23 cellular contexts compared by ENCODE assay signal in genomic region chr18:10477121-10477862, GRCh38. TPM values are rescaled to one million over a fixed set of nuclear protein-coding genes. Genes with fewer than 3 reads are reported as not detected.
A peak's percentile ranks its signal among the peaks of the same experiment; 100 is the strongest.
DNase-seq lines count a peak whose midpoint lies in the region; ATAC-seq, FAIRE-seq and TF ChIP-seq lines count a peak whose summit lies in the region.
"Had no signal": no experiment of that assay in that cellular context is flagged by ENCODE, and none has a peak within 500 bp of the region (broad histone marks: within the 10 kb centered on the region; RNA-seq: fewer than 3 reads in every experiment).

No MANE protein-coding gene starts in this region.

- H3K4me2 ChIP-seq in GM23338: peak overlapping the region; percentile 27

- H3K27me3 ChIP-seq in GM23338 (ENCODE audit: insufficient read depth) (peaks cover 79% of the 10 kb centered on the region), stomach smooth muscle (ENCODE audit: control insufficient read depth in 1 of 2, insufficient read depth in 2 of 2, low read length in 2 of 2) (no peaks in the 10 kb centered on the region)
- H3K27me3 ChIP-seq: testis had no signal

- H3K4me3 Mint-ChIP-seq in GM23338 (peak overlapping the region; percentile 52; the same call in 1 of the 3 replicates), endothelial cell (ENCODE audit: unreplicated experiment) (peak overlapping the region; percentile 27)
- H3K4me3 Mint-ChIP-seq: activated CD4-positive, alpha-beta memory T cell treated with anti-CD3 and anti-CD28 coated beads for 36 hours; activated naive CD8-positive, alpha-beta T cell treated with anti-CD3 and anti-CD28 coated beads, Interleukin-2, amount 10 ng/mL, durations not matched to agents 7 days and 5 days; natural killer cell treated with Interleukin-12 subunit alpha and Interleukin-12 subunit beta and Interleukin-15 and Interleukin-18, amount 100 ng/mL, for 72 hours had no signal

- TF ChIP-seq CTCF in GM23338 (conservative IDR thresholded peaks at IDR 0.05; ENCODE audit: low read depth in 2 of 2) (no peak), endothelial cell (IDR thresholded peaks at IDR 0.05; ENCODE audit: unreplicated experiment) (no peak)

- H3K9me2 ChIP-seq in GM23338 (ENCODE audit: insufficient read depth): no peaks in the 10 kb centered on the region

- H3F3A ChIP-seq in GM23338 (replicated peaks; ENCODE audit: low read depth): peaks cover 3% of the 10 kb centered on the region; the same call in 1 of the 2 replicates

- no peaks in the 10 kb centered on the region for H3K79me2 ChIP-seq in GM23338 (replicated peaks; ENCODE audit: insufficient read depth)

- no peak for FAIRE-seq in GM19239 (lab: Jason Lieb, UNC)
- FAIRE-seq: colon, GM12878 had no signal

- ATAC-seq in GM23338 (peak; percentile 52), HG03039 (IDR thresholded peaks at IDR 0.05; ENCODE audit: unreplicated experiment) (no peak)
- ATAC-seq: GM12878 had no signal

- H3K27ac ChIP-seq in GM23338 (ENCODE audit: low read depth): no peak overlapping the region
- peak overlapping the region; percentile 49 for H3K27ac ChIP-seq in stomach smooth muscle (ENCODE audit: low read length)

- H2AFZ ChIP-seq in GM23338: no peak overlapping the region

- H3K4me1 Mint-ChIP-seq in GM23338 (peaks cover 54% of the 10 kb centered on the region), endothelial cell (ENCODE audit: unreplicated experiment) (peaks cover 32% of the 10 kb centered on the region)
- H3K4me1 Mint-ChIP-seq: activated naive CD8-positive, alpha-beta T cell treated with anti-CD3 and anti-CD28 coated beads, Interleukin-2, amount 10 ng/mL, durations not matched to agents 7 days and 5 days had no signal

- peak overlapping the region; percentile 4; the same call in 1 of the 2 replicates for H3K4me3 ChIP-seq in GM23338
- no peak overlapping the region for H3K4me3 ChIP-seq in stomach smooth muscle (ENCODE audit: low read length in 2 of 2)
- H3K4me3 ChIP-seq: GM12878, testis had no signal

- H3K36me3 Mint-ChIP-seq in GM23338 (ENCODE audit: low read depth) (peaks cover 15% of the 10 kb centered on the region), endothelial cell (ENCODE audit: low read depth, unreplicated experiment) (no peaks in the 10 kb centered on the region)
- H3K36me3 Mint-ChIP-seq: activated CD4-positive, alpha-beta memory T cell treated with anti-CD3 and anti-CD28 coated beads for 36 hours; activated naive CD8-positive, alpha-beta T cell treated with anti-CD3 and anti-CD28 coated beads, Interleukin-2, amount 10 ng/mL, durations not matched to agents 7 days and 5 days; natural killer cell treated with Interleukin-12 subunit alpha and Interleukin-12 subunit beta and Interleukin-15 and Interleukin-18, amount 100 ng/mL, for 72 hours had no signal

- H3K9ac ChIP-seq in stomach smooth muscle (ENCODE audit: low read length in 2 of 2): no peak overlapping the region

- peaks cover 3% of the 10 kb centered on the region; the same call in 1 of the 3 replicates for H3K9me3 Mint-ChIP-seq in GM23338
- no peaks in the 10 kb centered on the region for H3K9me3 Mint-ChIP-seq in endothelial cell (ENCODE audit: unreplicated experiment)
- H3K9me3 Mint-ChIP-seq: activated CD4-positive, alpha-beta memory T cell treated with anti-CD3 and anti-CD28 coated beads for 36 hours; activated naive CD8-positive, alpha-beta T cell treated with anti-CD3 and anti-CD28 coated beads, Interleukin-2, amount 10 ng/mL, durations not matched to agents 7 days and 5 days; natural killer cell treated with Interleukin-12 subunit alpha and Interleukin-12 subunit beta and Interleukin-15 and Interleukin-18, amount 100 ng/mL, for 72 hours had no signal

- DNase-seq in GM23338 (ENCODE audit: low spot score) (peak; percentile 50), NCI-H69 (lab: John Stamatoyannopoulos, UW) (peak; percentile 80), endothelial cell (ENCODE audit: low spot score) (no peak), NCI-H82 treated with DMSO at 0.1 percent for 48 hours (lab: John Stamatoyannopoulos, UW; ENCODE audit: unreplicated experiment) (no peak), GM19239 (ENCODE audit: insufficient read length, low spot score) (no peak), SKM-1 treated with dmso at 0.1 percent for 144 hours (lab: John Stamatoyannopoulos, UW; ENCODE audit: unreplicated experiment) (no peak)
- DNase-seq: activated CD4-positive, alpha-beta memory T cell treated with anti-CD3 and anti-CD28 coated beads for 36 hours; activated CD4-positive, CD25-positive, alpha-beta regulatory T cell; activated effector memory CD4-positive, alpha-beta T cell treated with Interleukin-2 at 50 U/mL for 16 hours; activated naive CD8-positive, alpha-beta T cell treated with anti-CD3 and anti-CD28 coated beads, Interleukin-2, amount 10 ng/mL, durations not matched to agents 7 days and 5 days; DMS79 treated with DMSO at 0.1 percent for 48 hours; NCI-H2029; NCI-H226; NK-92 treated with Interleukin-12 subunit alpha and Interleukin-12 subunit beta, amount 100 ng/mL, for 24 hours; testis had no signal

- H3K27me3 Mint-ChIP-seq in GM23338 (ENCODE audit: insufficient read depth, low read depth, poor library complexity) (peaks cover 49% of the 10 kb centered on the region), endothelial cell (ENCODE audit: unreplicated experiment) (no peaks in the 10 kb centered on the region)
- H3K27me3 Mint-ChIP-seq: progenitor cell of endocrine pancreas had no signal

- H3K9me3 ChIP-seq in stomach smooth muscle (ENCODE audit: control insufficient read depth in 2 of 2, low read length in 2 of 2): no peaks in the 10 kb centered on the region
- H3K9me3 ChIP-seq: testis had no signal

- H3K4me1 ChIP-seq in GM23338 (ENCODE audit: insufficient read depth): peaks cover 46% of the 10 kb centered on the region
- H3K4me1 ChIP-seq in stomach smooth muscle (ENCODE audit: control insufficient read depth, insufficient read depth, low read length): peaks cover 22% of the 10 kb centered on the region

- no peaks in the 10 kb centered on the region for H3K36me3 ChIP-seq in GM23338 (ENCODE audit: insufficient read depth)
- peaks cover 10 to 15% of the 10 kb centered on the region in 2 donors for H3K36me3 ChIP-seq in stomach smooth muscle (ENCODE audit: control insufficient read depth in 2 of 2, insufficient read depth in 2 of 2, low read length in 2 of 2)

- peaks cover 3% of the 10 kb centered on the region; the same call in 1 of the 2 replicates for H4K20me1 ChIP-seq in GM23338 (replicated peaks; ENCODE audit: insufficient read depth)

- H3K27ac Mint-ChIP-seq in GM23338: peak overlapping the region; percentile 47
- no peak overlapping the region for H3K27ac Mint-ChIP-seq in endothelial cell (ENCODE audit: unreplicated experiment)
- H3K27ac Mint-ChIP-seq: activated CD4-positive, alpha-beta memory T cell treated with anti-CD3 and anti-CD28 coated beads for 36 hours; activated naive CD8-positive, alpha-beta T cell treated with anti-CD3 and anti-CD28 coated beads, Interleukin-2, amount 10 ng/mL, durations not matched to agents 7 days and 5 days; natural killer cell treated with Interleukin-12 subunit alpha and Interleukin-12 subunit beta and Interleukin-15 and Interleukin-18, amount 100 ng/mL, for 72 hours; progenitor cell of endocrine pancreas had no signal

TF ChIP-seq in GM23338, 12 proteins besides CTCF, POLR2A, EP300 and RAD21 (continues in another document):
- TF ChIP-seq JUNB (IDR thresholded peaks at IDR 0.05; ENCODE audit: unreplicated experiment) (no peak), ZNF331 (CRISPR knock-in tag; IDR thresholded peaks at IDR 0.05; ENCODE audit: low read depth) (no peak), REST (IDR thresholded peaks at IDR 0.05; ENCODE audit: unreplicated experiment) (no peak), ETS1 (IDR thresholded peaks at IDR 0.05) (0 out of 2 replicates have a peak, but pooled peaks have one; percentile 38), EZH2phosphoT487 (IDR thresholded peaks at IDR 0.05; ENCODE audit: unreplicated experiment) (no peak), POLR2AphosphoS5 (IDR thresholded peaks at IDR 0.05; ENCODE audit: low read depth) (peak; percentile 46; the same call in 1 of the 2 replicates)

RNA-seq across cellular contexts. Expression of gene APCDD1, which starts 22.9 kb away (rescaled TPM):
- total RNA-seq in GM23338 (2014; rRNA removed; shearing (Covaris generic)): 0.97 and 1.0 TPM in 2 replicates
- 0.31 and 0.61 TPM in 2 replicates for polyA plus RNA-seq in GM23338 (2016; fragmentation: Nextera tagmentation; extraction: Ambion mirVana)
- total RNA-seq in endothelial cell (ENCODE audit: unreplicated experiment): 3.1 TPM
- total RNA-seq: activated CD4-positive, alpha-beta memory T cell treated with anti-CD3 and anti-CD28 coated beads for 36 hours; activated naive CD8-positive, alpha-beta T cell treated with anti-CD3 and anti-CD28 coated beads, Interleukin-2, amount 10 ng/mL, durations not matched to agents 7 days and 5 days; GM12878; HT1080; natural killer cell treated with Interleukin-12 subunit alpha and Interleukin-12 subunit beta and Interleukin-15 and Interleukin-18, amount 100 ng/mL, for 72 hours; T-helper 2 cell treated with Interferon-gamma antibody and Interleukin-4, amounts not matched to agents 100 ng/mL and 5 ng/mL, for 36 hours had no signal
- polyA plus RNA-seq: GM12878 had no signal

RNA-seq across cellular contexts. Expression of gene NAPG, which starts 48.5 kb away (rescaled TPM):
- total RNA-seq in GM23338 (2014; rRNA removed; shearing (Covaris generic)): 40.1 and 46.2 TPM in 2 replicates
- 25.4 and 26.8 TPM in 2 replicates for polyA plus RNA-seq in GM23338 (2016; fragmentation: Nextera tagmentation; extraction: Ambion mirVana)
- total RNA-seq in endothelial cell (ENCODE audit: unreplicated experiment): 33.6 TPM

Comparison
In these comparisons a context has a peak if more than half of its experiments do, and no peak if none do; other contexts are left out.
1. DNase-seq: peak in GM23338 (single experiment) and NCI-H69 (single experiment); none in endothelial cell (single experiment), NCI-H82 treated with DMSO at 0.1 percent for 48 hours (single experiment), GM19239 (single experiment) and SKM-1 treated with dmso at 0.1 percent for 144 hours (single experiment).